18 cellular contexts compared by ENCODE assay signal in genomic region chr5:163497315-163497714, GRCh38.
"Had no signal": no experiment of that assay in that cellular context is flagged by ENCODE, and none has a peak within 500 bp of the region (broad histone marks: within the 10 kb centered on the region; RNA-seq: fewer than 3 reads in every experiment).

No MANE protein-coding gene starts in this region.

- DNase-seq: activated naive CD4-positive, alpha-beta T cell treated with anti-CD3 and anti-CD28 coated beads, Interleukin-2, amount 50 U/mL, for 16 hours; activated T-cell treated with anti-CD3 and anti-CD28 coated beads, Interleukin-2, amount 50 U/mL, for 1 hour; adrenal gland; colonic mucosa; effector CD4-positive, alpha-beta T cell; foreskin keratinocyte; heart left ventricle; stimulated activated CD4-positive, alpha-beta T cell treated with anti-CD3 and anti-CD28 coated beads, Interleukin-4, amount 100 ng/mL, for 1 hour; stimulated activated CD8-positive, alpha-beta memory T cell treated with anti-CD3 and anti-CD28 coated beads, Interleukin-4, amount 100 ng/mL, for 48 hours; upper lobe of left lung had no signal

- H3K9me3 Mint-ChIP-seq: memory B cell had no signal

- H3K4me1 Mint-ChIP-seq: memory B cell had no signal

- H3K27ac Mint-ChIP-seq: memory B cell; nephron; stimulated activated naive CD8-positive, alpha-beta T cell treated with anti-CD3 and anti-CD28 coated beads, Interleukin-15, Interleukin-2, amounts not matched to agents 100 ng/mL and 50 ng/mL, for 24 hours had no signal

- H3K36me3 ChIP-seq: adrenal gland, colonic mucosa, heart left ventricle, prostate gland, upper lobe of left lung had no signal

- H3K27me3 ChIP-seq: adrenal gland, colonic mucosa, foreskin keratinocyte, heart left ventricle, upper lobe of left lung had no signal

- H3K27me3 Mint-ChIP-seq: memory B cell; stimulated activated naive CD8-positive, alpha-beta T cell treated with anti-CD3 and anti-CD28 coated beads, Interleukin-15, Interleukin-2, amounts not matched to agents 100 ng/mL and 50 ng/mL, for 24 hours had no signal

- H3K36me3 Mint-ChIP-seq: memory B cell had no signal

- H3K4me1 ChIP-seq: colonic mucosa, foreskin keratinocyte, prostate gland had no signal

- H3K4me3 ChIP-seq: adrenal gland, colonic mucosa, heart left ventricle, prostate gland, upper lobe of left lung had no signal

- FAIRE-seq: endothelial cell of umbilical vein, islet of Langerhans had no signal

- ATAC-seq: activated CD4-positive, CD25-positive, alpha-beta regulatory T cell treated with anti-CD3 and anti-CD28 coated beads, Interleukin-2, amount 50 U/mL, for 24 hours; foreskin keratinocyte; heart left ventricle; sciatic nerve had no signal

- H3K27ac ChIP-seq: adrenal gland, colonic mucosa, foreskin keratinocyte, heart left ventricle, prostate gland, upper lobe of left lung had no signal

- H3K4me3 Mint-ChIP-seq: memory B cell; nephron; stimulated activated naive CD8-positive, alpha-beta T cell treated with anti-CD3 and anti-CD28 coated beads, Interleukin-15, Interleukin-2, amounts not matched to agents 100 ng/mL and 50 ng/mL, for 24 hours had no signal

- H3K9me3 ChIP-seq: adrenal gland, colonic mucosa, heart left ventricle, prostate gland, upper lobe of left lung had no signal
